9 cellular contexts compared by ENCODE assay signal in the genomic region with DNA sequence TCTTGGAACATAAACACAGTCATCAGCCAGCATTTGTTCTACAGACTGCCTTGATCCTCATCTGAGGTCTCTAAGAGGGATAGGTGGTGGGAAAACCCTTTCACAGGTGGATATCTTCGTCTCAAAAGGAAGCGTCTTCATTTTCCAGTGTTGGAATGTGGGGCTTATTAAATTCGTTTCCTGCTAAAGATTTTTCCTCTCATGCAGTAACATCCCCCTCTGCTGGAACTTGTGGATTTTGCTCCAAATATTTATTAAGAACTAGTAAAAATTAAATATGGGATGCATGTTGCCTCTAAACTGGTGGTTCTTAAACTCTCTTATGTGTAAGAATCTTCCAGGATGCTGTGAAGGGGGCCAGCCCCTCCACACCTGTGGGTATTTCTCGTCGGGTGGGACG. TPM values are rescaled to one million over a fixed set of nuclear protein-coding genes. Genes with fewer than 3 reads are reported as not detected.
A peak's percentile ranks its signal among the peaks of the same experiment; 100 is the strongest.
DNase-seq lines count a peak whose midpoint lies in the region; ATAC-seq and TF ChIP-seq lines count a peak whose summit lies in the region.
"Had no signal": no experiment of that assay in that cellular context is flagged by ENCODE, and none has a peak within 500 bp of the region (broad histone marks: within the 10 kb centered on the region; RNA-seq: fewer than 3 reads in every experiment).

No MANE protein-coding gene starts in this region.

- H3K4me3 ChIP-seq in dorsolateral prefrontal cortex, result no peak overlapping the region
- no peak overlapping the region for H3K4me3 ChIP-seq in parathyroid adenoma (ENCODE audit: low read depth, low read length)

- no peak overlapping the region for H3K9ac ChIP-seq in parathyroid adenoma

- ATAC-seq in sciatic nerve, result no peak
- no peak for ATAC-seq in activated CD8-positive, alpha-beta T cell treated with anti-CD3 and anti-CD28 coated beads, Interleukin-2, amount 10 ng/mL, durations not matched to agents 7 days and 5 days

- H2AFZ ChIP-seq in parathyroid adenoma, result no peak overlapping the region

- H3K4me1 Mint-ChIP-seq in activated CD8-positive, alpha-beta T cell treated with anti-CD3 and anti-CD28 coated beads, Interleukin-2, amount 10 ng/mL, durations not matched to agents 7 days and 5 days (ENCODE audit: low read depth), result no peaks in the 10 kb centered on the region
- H3K4me1 Mint-ChIP-seq: memory B cell had no signal

- no peak overlapping the region for H3K4me2 ChIP-seq in parathyroid adenoma (ENCODE audit: low read length)

- no peaks in the 10 kb centered on the region for H3K79me2 ChIP-seq in parathyroid adenoma

- intact Hi-C loops in dorsolateral prefrontal cortex (cut with DNase I), result loop anchor here in 1 of 2 donors (5.0 kb wide), 1 partner anchor 52 kb away; no protein-coding TSS in a partner anchor
- intact Hi-C loops in sciatic nerve (cut with DNase I), result no loop called here

- H3K27ac ChIP-seq in dorsolateral prefrontal cortex (no peak overlapping the region), parathyroid adenoma (no peak overlapping the region)

- no peaks in the 10 kb centered on the region for H3K36me3 Mint-ChIP-seq in activated CD8-positive, alpha-beta T cell treated with anti-CD3 and anti-CD28 coated beads, Interleukin-2, amount 10 ng/mL, durations not matched to agents 7 days and 5 days (ENCODE audit: low read depth)
- H3K36me3 Mint-ChIP-seq: memory B cell had no signal

- H3K4me3 Mint-ChIP-seq in activated CD8-positive, alpha-beta T cell treated with anti-CD3 and anti-CD28 coated beads, Interleukin-2, amount 10 ng/mL, durations not matched to agents 7 days and 5 days, result no peak overlapping the region
- H3K4me3 Mint-ChIP-seq: memory B cell had no signal

- H3K36me3 ChIP-seq in parathyroid adenoma (ENCODE audit: control insufficient read depth, insufficient read depth, low read length), result no peaks in the 10 kb centered on the region

- no peaks in the 10 kb centered on the region for H3K27me3 ChIP-seq in dorsolateral prefrontal cortex
- no peaks in the 10 kb centered on the region for H3K27me3 ChIP-seq in parathyroid adenoma (ENCODE audit: control insufficient read depth, insufficient read depth, low read length)

- no peaks in the 10 kb centered on the region for H3K9me3 Mint-ChIP-seq in activated CD8-positive, alpha-beta T cell treated with anti-CD3 and anti-CD28 coated beads, Interleukin-2, amount 10 ng/mL, durations not matched to agents 7 days and 5 days (ENCODE audit: insufficient read depth)

- CTCF ChIA-PET in activated CD8-positive, alpha-beta T cell treated with anti-CD3 and anti-CD28 coated beads, Interleukin-2, amount 10 ng/mL, durations not matched to agents 7 days and 5 days (lab: Charles Lee), result no interaction called here

- H3K9me3 ChIP-seq in parathyroid adenoma (ENCODE audit: control insufficient read depth, low read length), result no peaks in the 10 kb centered on the region

- peak; percentile 67 for DNase-seq in EH (ENCODE audit: low read depth)
- peak; percentile 24 for DNase-seq in NCI-H2171 (lab: John Stamatoyannopoulos, UW)
- DNase-seq in dorsolateral prefrontal cortex, result no peak
- DNase-seq in sciatic nerve (ENCODE audit: low spot score), result no peak
- DNase-seq in activated CD8-positive, alpha-beta T cell treated with anti-CD3 and anti-CD28 coated beads, Interleukin-2, amount 10 ng/mL, durations not matched to agents 7 days and 5 days, result no peak
- DNase-seq in stimulated activated CD4-positive, alpha-beta T cell treated with anti-CD3 and anti-CD28 coated beads, Interleukin-1b, Interleukin-23, amount 100 ng/mL, for 48 hours, result no peak
- no peak for DNase-seq in retina

- POLR2A ChIA-PET in activated CD8-positive, alpha-beta T cell treated with anti-CD3 and anti-CD28 coated beads, Interleukin-2, amount 10 ng/mL, durations not matched to agents 7 days and 5 days (lab: Charles Lee), result no interaction called here

- TF ChIP-seq CTCF in dorsolateral prefrontal cortex (IDR thresholded peaks at IDR 0.05 in 54 of 56, conservative IDR thresholded peaks at IDR 0.05 in 2 of 56; ENCODE audit: low read depth in 1 of 56, partially characterized antibody in 56 of 56) (peak in 55 of 56 donors; percentile 26 to 77 (median 60)), parathyroid adenoma (IDR thresholded peaks at IDR 0.05) (peak; percentile 66)

- H3K27me3 Mint-ChIP-seq in activated CD8-positive, alpha-beta T cell treated with anti-CD3 and anti-CD28 coated beads, Interleukin-2, amount 10 ng/mL, durations not matched to agents 7 days and 5 days (ENCODE audit: low read depth), result peaks cover 16% of the 10 kb centered on the region

- H3K27ac Mint-ChIP-seq in activated CD8-positive, alpha-beta T cell treated with anti-CD3 and anti-CD28 coated beads, Interleukin-2, amount 10 ng/mL, durations not matched to agents 7 days and 5 days, result no peak overlapping the region
- H3K27ac Mint-ChIP-seq: memory B cell had no signal

- H3K4me1 ChIP-seq in parathyroid adenoma, result no peaks in the 10 kb centered on the region

RNA-seq across cellular contexts. Expression of a gene that starts 20.1 kb away (rescaled TPM):
- 10 to 100 TPM in 56 of 120 experiments, 1 to 10 TPM in 64; 5.7 to 18.1 (median 9.9) TPM for total RNA-seq in dorsolateral prefrontal cortex
- total RNA-seq in sciatic nerve, result 8.2 TPM
- total RNA-seq in activated CD8-positive, alpha-beta T cell treated with anti-CD3 and anti-CD28 coated beads, Interleukin-2, amount 10 ng/mL, durations not matched to agents 7 days and 5 days, result 1 to 10 TPM; 4.2 to 4.3 TPM

Comparison
In these comparisons a context has a peak if more than half of its experiments do, and no peak if none do; other contexts are left out.
1. DNase-seq: peak in EH (single experiment) and NCI-H2171 (single experiment); none in dorsolateral prefrontal cortex (0 of 10), sciatic nerve (single experiment), activated CD8-positive, alpha-beta T cell treated with anti-CD3 and anti-CD28 coated beads, Interleukin-2, amount 10 ng/mL, durations not matched to agents 7 days and 5 days (single experiment), stimulated activated CD4-positive, alpha-beta T cell treated with anti-CD3 and anti-CD28 coated beads, Interleukin-1b, Interleukin-23, amount 100 ng/mL, for 48 hours (single experiment) and retina (single experiment).